Comparison of ENCODE assay signal across 11 cellular contexts in the genomic region with DNA sequence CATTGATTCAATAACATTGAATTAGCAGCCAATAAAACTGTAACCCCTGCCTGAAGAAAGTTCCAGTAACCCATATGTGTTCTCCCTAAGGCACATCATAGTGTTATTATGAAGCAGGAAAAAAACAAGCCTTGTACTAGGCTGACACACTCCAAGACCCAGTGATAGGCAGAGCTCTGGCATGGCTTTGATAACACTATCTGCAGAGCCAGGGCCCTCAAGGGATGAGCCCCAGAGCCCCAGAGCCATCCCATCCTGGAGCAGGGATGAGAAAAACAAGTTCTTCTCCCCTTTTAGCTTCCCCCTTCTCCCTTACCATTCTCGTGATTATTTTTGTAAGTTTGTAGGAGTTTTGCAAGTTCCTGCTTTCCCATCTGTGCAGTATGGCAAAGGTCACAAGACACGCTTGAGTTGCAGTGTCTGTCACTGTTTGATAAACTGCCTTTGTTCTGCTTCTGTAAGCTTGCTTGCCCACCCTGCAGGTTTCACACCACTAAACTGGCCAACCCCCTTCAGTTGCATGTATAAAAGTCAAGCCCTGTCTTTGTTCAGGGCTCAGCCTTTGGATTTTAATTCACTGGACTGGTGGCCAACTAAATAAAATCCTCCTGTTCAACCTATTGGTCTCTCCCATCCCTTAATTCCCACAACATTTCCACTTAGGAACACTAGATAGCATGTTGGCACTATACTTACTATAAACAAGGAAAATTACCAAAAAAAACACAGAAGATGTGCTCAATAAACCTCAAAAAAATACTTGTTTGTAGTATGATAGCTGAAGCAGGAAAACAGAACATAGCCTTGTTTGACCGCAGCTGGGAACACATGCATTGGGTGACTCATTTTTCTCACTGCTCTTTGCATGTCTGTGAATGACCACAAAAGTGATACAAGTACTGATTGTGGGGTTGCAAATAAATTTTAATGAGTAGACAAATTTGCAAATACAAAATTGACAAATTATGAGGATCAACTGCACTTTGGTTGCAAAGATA. TPM values are rescaled to one million over a fixed set of nuclear protein-coding genes. Genes with fewer than 3 reads are reported as not detected.
DNase-seq lines count a peak whose midpoint lies in the region; ATAC-seq, FAIRE-seq and TF ChIP-seq lines count a peak whose summit lies in the region.
"Had no signal": no experiment of that assay in that cellular context is flagged by ENCODE, and none has a peak within 500 bp of the region (broad histone marks: within the 10 kb centered on the region; RNA-seq: fewer than 3 reads in every experiment).

No MANE protein-coding gene starts in this region.

- no peaks in the 10 kb centered on the region for H3K27me3 Mint-ChIP-seq in type B pancreatic cell

- no peaks in the 10 kb centered on the region for H3K36me3 ChIP-seq in PC-9 (ENCODE audit: low read depth)

- no peak overlapping the region for H3K4me3 Mint-ChIP-seq in type B pancreatic cell

- H3K27ac Mint-ChIP-seq in type B pancreatic cell: no peak overlapping the region

- H2AFZ ChIP-seq in PC-9: no peak overlapping the region

- no TSS peak for BruUV-seq in PC-9 (replicated peaks; lab: Mats Ljungman, UMichigan)

- CTCF ChIA-PET in PC-9 (lab: Charles Lee): no interaction called here

- no peak overlapping the region for H3K4me2 ChIP-seq in PC-9

- peak; percentile 56 for ATAC-seq in HG03520 (IDR thresholded peaks at IDR 0.05; ENCODE audit: unreplicated experiment)

- H3K4me3 ChIP-seq in PC-9: no peak overlapping the region
- H3K4me3 ChIP-seq: lung had no signal

- no peak for TF ChIP-seq CTCF in type B pancreatic cell (conservative IDR thresholded peaks at IDR 0.05)
- TF ChIP-seq CTCF in D721Med (IDR thresholded peaks at IDR 0.05; ENCODE audit: insufficient read depth, missing control alignments): no peak
- no peak for TF ChIP-seq CTCF in PC-9 (conservative IDR thresholded peaks at IDR 0.05)

- H3K27me3 ChIP-seq in PC-9 (ENCODE audit: insufficient read depth, low read depth): no peaks in the 10 kb centered on the region

- H3K4me1 ChIP-seq in PC-9 (replicated peaks; ENCODE audit: insufficient read depth): 0 out of 2 replicates have a peak, but pooled peaks cover 4% of the 10 kb centered on the region

- intact Hi-C loops in PC-9 (cut with micrococcal nuclease; ENCODE audit: unreplicated experiment): no loop called here

- no peaks in the 10 kb centered on the region for H3K79me2 ChIP-seq in PC-9 (ENCODE audit: low read depth)

- no peak for FAIRE-seq in D721Med (lab: Jason Lieb, UNC)

- no peaks in the 10 kb centered on the region for H3K4me1 Mint-ChIP-seq in type B pancreatic cell (ENCODE audit: unreplicated experiment)

- POLR2A ChIA-PET in PC-9 (lab: Charles Lee; ENCODE audit: unreplicated experiment): no interaction called here

- peaks cover 5% of the 10 kb centered on the region for H3K9me3 Mint-ChIP-seq in type B pancreatic cell

- no peak overlapping the region for H3K27ac ChIP-seq in PC-9

- H3F3A ChIP-seq in PC-9 (ENCODE audit: insufficient read depth, low read depth): no peaks in the 10 kb centered on the region

- DNase-seq in NCI-H2171 treated with DMSO at 0.1 percent for 48 hours (lab: John Stamatoyannopoulos, UW) (peak; percentile 7), NCI-H2171 (lab: John Stamatoyannopoulos, UW) (no peak), astrocyte of the hippocampus (ENCODE audit: low read depth, low spot score) (peak; percentile 90), smooth muscle cell of the brain vasculature (ENCODE audit: low read depth, low spot score) (peak; percentile 36), type B pancreatic cell (ENCODE audit: extremely low spot score, unreplicated experiment) (no peak), D721Med (ENCODE audit: insufficient read length, low spot score) (no peak), PC-9 (no peak)
- DNase-seq: 8988T, NCI-H1105 treated with DMSO at 0.1 percent for 48 hours had no signal

- H3K36me3 Mint-ChIP-seq in type B pancreatic cell: no peaks in the 10 kb centered on the region

- no peaks in the 10 kb centered on the region for H4K20me1 ChIP-seq in PC-9 (ENCODE audit: insufficient read depth)

- H3K9me3 ChIP-seq in PC-9 (ENCODE audit: insufficient read depth, low read depth): no peaks in the 10 kb centered on the region

- no peaks in the 10 kb centered on the region for H3K9me2 ChIP-seq in PC-9 (ENCODE audit: insufficient read depth)

RNA-seq across cellular contexts. Expression of a gene that starts 22.5 kb away (rescaled TPM):
- 12.2 and 13.2 TPM in 2 replicates for total RNA-seq in type B pancreatic cell (ENCODE audit: low replicate concordance)
- total RNA-seq in PC-9 (2021): not detected in 2 replicates

Comparison
In these comparisons a context has a peak if more than half of its experiments do, and no peak if none do; other contexts are left out.
1. DNase-seq: peak in NCI-H2171 treated with DMSO at 0.1 percent for 48 hours (single experiment), astrocyte of the hippocampus (single experiment) and smooth muscle cell of the brain vasculature (single experiment); none in NCI-H2171 (single experiment), type B pancreatic cell (single experiment), D721Med (single experiment) and PC-9 (0 of 2).
2. RNA of a gene that starts 22.5 kb away (total RNA-seq): 12.2 to 13.2 TPM in type B pancreatic cell; not detected in PC-9; every median in the first group is over 10 times any median in the second.